In the genomic region with DNA sequence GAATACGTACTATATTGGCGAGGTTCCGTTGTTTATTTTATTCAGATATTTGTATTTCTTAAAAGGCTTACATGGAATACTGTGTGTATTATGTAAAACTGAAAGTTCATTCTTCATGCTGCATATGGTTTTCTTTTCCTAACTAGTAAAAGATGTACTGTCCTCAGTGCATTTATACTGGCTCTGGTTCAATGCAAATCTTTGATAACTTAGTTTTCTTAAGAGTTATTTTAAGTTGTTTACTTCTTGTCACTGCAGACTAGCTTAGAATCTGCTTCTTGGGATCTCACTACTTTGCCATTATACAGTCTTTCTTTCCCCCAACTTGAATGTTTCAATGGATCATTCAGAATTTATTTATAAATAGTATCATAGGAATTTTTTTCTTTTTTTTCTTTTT, we compare ENCODE assay signal across 9 cellular contexts. TPM values are rescaled to one million over a fixed set of nuclear protein-coding genes. Genes with fewer than 3 reads are reported as not detected.
"Had no signal": no experiment of that assay in that cellular context is flagged by ENCODE, and none has a peak within 500 bp of the region (broad histone marks: within the 10 kb centered on the region; RNA-seq: fewer than 3 reads in every experiment).

No MANE protein-coding gene starts in this region.

- FAIRE-seq: HTR-8/SVneo had no signal

- H3K4me3 ChIP-seq: GM23248, HAP-1 had no signal

- H3K4me1 ChIP-seq: HAP-1 had no signal

- H3K27ac ChIP-seq: GM23248 had no signal

- H2AFZ ChIP-seq: GM23248 had no signal

- ATAC-seq: HCT116 had no signal

- H3K9ac ChIP-seq: GM23248 had no signal

- H3K36me3 ChIP-seq: HAP-1 had no signal

- H3K9me3 ChIP-seq: HAP-1 had no signal

- DNase-seq: GM23248, GOT3, H7, HFFc6, IMR-90 had no signal

RNA-seq across cellular contexts. Expression of gene ADGRB3, which starts 42.0 kb away (rescaled TPM):
- total RNA-seq: GM23248, HT-29, IMR-90 had no signal
- polyA plus RNA-seq: GM23248, IMR-90 had no signal
